ENCODE assay signal across 19 cellular contexts in genomic region chr3:21722301-21722700, GRCh38. TPM values are rescaled to one million over a fixed set of nuclear protein-coding genes. Genes with fewer than 3 reads are reported as not detected.
DNase-seq lines count a peak whose midpoint lies in the region; ATAC-seq and TF ChIP-seq lines count a peak whose summit lies in the region.
"Had no signal": no experiment of that assay in that cellular context is flagged by ENCODE, and none has a peak within 500 bp of the region (broad histone marks: within the 10 kb centered on the region; RNA-seq: fewer than 3 reads in every experiment).

No MANE protein-coding gene starts in this region.

- POLR2A ChIA-PET in WTC11 (lab: Charles Lee) (no interaction called here), PC-9 (lab: Charles Lee; ENCODE audit: unreplicated experiment) (no interaction called here)

- H3K4me3 ChIP-seq in mammary epithelial cell (replicated peaks in 1 of 3; ENCODE audit: insufficient read depth in 1 of 3, low read depth in 2 of 3, low read length in 3 of 3) (no peak overlapping the region), PC-9 (no peak overlapping the region)

- peak overlapping the region; percentile 86 for H3K27ac ChIP-seq in mammary epithelial cell (ENCODE audit: insufficient read depth, low read depth, low read length)
- peak overlapping the region; percentile 79 for H3K27ac ChIP-seq in epithelial cell of prostate
- H3K27ac ChIP-seq in PC-9 = no peak overlapping the region
- H3K27ac ChIP-seq: C4-2B had no signal

- H3K9me3 ChIP-seq in mammary epithelial cell (replicated peaks; ENCODE audit: insufficient read depth, low read length) = no peaks in the 10 kb centered on the region
- no peaks in the 10 kb centered on the region for H3K9me3 ChIP-seq in PC-9 (ENCODE audit: insufficient read depth, low read depth)
- H3K9me3 ChIP-seq: Caco-2 had no signal

- H3K27me3 Mint-ChIP-seq in WTC11 (ENCODE audit: low read depth) (no peaks in the 10 kb centered on the region), Calu3 (ENCODE audit: unreplicated experiment) (peaks cover 7% of the 10 kb centered on the region)
- no peaks in the 10 kb centered on the region for H3K27me3 Mint-ChIP-seq in stimulated activated naive CD8-positive, alpha-beta T cell treated with anti-CD3 and anti-CD28 coated beads, Interleukin-15, amount 100 ng/mL, for 72 hours
- H3K27me3 Mint-ChIP-seq: CD4-positive, alpha-beta T cell; IgD-negative memory B cell had no signal

- dilution Hi-C loops in mammary epithelial cell (cut with HindIII; ENCODE audit: low sequenced_read_pairs) = no loop called here

- H3K27me3 ChIP-seq in mammary epithelial cell (ENCODE audit: insufficient read depth, low read length) (no peaks in the 10 kb centered on the region), PC-9 (ENCODE audit: insufficient read depth, low read depth) (no peaks in the 10 kb centered on the region)

- WGBS in mammary epithelial cell (ENCODE audit: low coverage, missing lambda C conversion rate) = 0% methylated on average over 4 of the region's 4 CpGs

- H3K79me2 ChIP-seq in mammary epithelial cell (ENCODE audit: insufficient read depth, low read length) (peaks cover 3% of the 10 kb centered on the region), PC-9 (ENCODE audit: low read depth) (no peaks in the 10 kb centered on the region)

- ATAC-seq in WTC11 = no peak
- no peak for ATAC-seq in stimulated activated naive CD8-positive, alpha-beta T cell treated with anti-CD3 and anti-CD28 coated beads, Interleukin-15, amount 100 ng/mL, for 72 hours

- BruUV-seq in mammary epithelial cell (replicated peaks; lab: Mats Ljungman, UMichigan) = no TSS peak
- BruUV-seq in Calu3 (replicated peaks; lab: Mats Ljungman, UMichigan) = no TSS peak
- BruUV-seq in PC-9 (replicated peaks; lab: Mats Ljungman, UMichigan) = no TSS peak

- H3K36me3 Mint-ChIP-seq in WTC11 (no peaks in the 10 kb centered on the region), Calu3 (ENCODE audit: insufficient read depth, unreplicated experiment) (no peaks in the 10 kb centered on the region)
- H3K36me3 Mint-ChIP-seq: IgD-negative memory B cell had no signal

- intact Hi-C loops in mammary epithelial cell (cut with micrococcal nuclease) (no loop called here), Calu3 (cut with micrococcal nuclease; ENCODE audit: unreplicated experiment) (no loop called here), PC-9 (cut with micrococcal nuclease; ENCODE audit: unreplicated experiment) (no loop called here)

- H3K9me3 Mint-ChIP-seq in WTC11 (peaks cover 10% of the 10 kb centered on the region), Calu3 (ENCODE audit: low read depth, unreplicated experiment) (peaks cover 22% of the 10 kb centered on the region)
- H3K9me3 Mint-ChIP-seq in stimulated activated naive CD8-positive, alpha-beta T cell treated with anti-CD3 and anti-CD28 coated beads, Interleukin-15, amount 100 ng/mL, for 72 hours = peaks cover 27 to 50% of the 10 kb centered on the region in 2 donors

- DNase-seq in WTC11 (ENCODE audit: low spot score) (no peak), mammary epithelial cell (peak; percentile 97), epithelial cell of prostate (ENCODE audit: low read depth, low spot score) (peak; percentile 83), NCI-H2081 treated with DMSO at 0.1 percent for 48 hours (lab: John Stamatoyannopoulos, UW) (no peak), Calu3 (no peak), PC-9 (no peak)
- DNase-seq in stimulated activated naive CD8-positive, alpha-beta T cell treated with anti-CD3 and anti-CD28 coated beads, Interleukin-15, amount 100 ng/mL, for 72 hours = no peak
- DNase-seq: ACHN; AML-193; Caco-2; CD4-positive, alpha-beta T cell; DMS153; DMS79; GDM1; GOT3; H9 had no signal

- no peak overlapping the region for H3K9ac ChIP-seq in mammary epithelial cell (ENCODE audit: insufficient read depth, low read length)

- H3K27ac Mint-ChIP-seq in WTC11 (peak overlapping the region; percentile 54; the same call in 1 of the 2 replicates), Calu3 (ENCODE audit: unreplicated experiment) (no peak overlapping the region)
- H3K27ac Mint-ChIP-seq in stimulated activated naive CD8-positive, alpha-beta T cell treated with anti-CD3 and anti-CD28 coated beads, Interleukin-15, amount 100 ng/mL, for 72 hours = no peak overlapping the region
- H3K27ac Mint-ChIP-seq: CD4-positive, alpha-beta T cell; IgD-negative memory B cell had no signal

- H3K4me1 Mint-ChIP-seq in WTC11 (peaks cover 38% of the 10 kb centered on the region), Calu3 (ENCODE audit: low read depth, unreplicated experiment) (no peaks in the 10 kb centered on the region)
- no peaks in the 10 kb centered on the region for H3K4me1 Mint-ChIP-seq in stimulated activated naive CD8-positive, alpha-beta T cell treated with anti-CD3 and anti-CD28 coated beads, Interleukin-15, amount 100 ng/mL, for 72 hours
- H3K4me1 Mint-ChIP-seq: IgD-negative memory B cell had no signal

- TF ChIP-seq CTCF in WTC11 (IDR thresholded peaks at IDR 0.05) (no peak), mammary epithelial cell (conservative IDR thresholded peaks at IDR 0.05 in 1 of 2, IDR thresholded peaks at IDR 0.05 in 1 of 2; ENCODE audit: extremely low read depth in 1 of 2, insufficient read depth in 1 of 2, low read depth in 1 of 2, low read length in 2 of 2) (no peak), Calu3 (IDR thresholded peaks at IDR 0.05; ENCODE audit: unreplicated experiment) (no peak), PC-9 (conservative IDR thresholded peaks at IDR 0.05) (no peak)

- no peaks in the 10 kb centered on the region for H4K20me1 ChIP-seq in mammary epithelial cell (ENCODE audit: insufficient read depth, low read length)
- no peaks in the 10 kb centered on the region for H4K20me1 ChIP-seq in PC-9 (ENCODE audit: insufficient read depth)

- H3K36me3 ChIP-seq in mammary epithelial cell (ENCODE audit: insufficient read depth, low read length) = no peaks in the 10 kb centered on the region
- no peaks in the 10 kb centered on the region for H3K36me3 ChIP-seq in PC-9 (ENCODE audit: low read depth)

- no peaks in the 10 kb centered on the region for H3K9me2 ChIP-seq in PC-9 (ENCODE audit: insufficient read depth)

- H2AFZ ChIP-seq in mammary epithelial cell (ENCODE audit: low read depth, low read length) = peak overlapping the region; percentile 62
- H2AFZ ChIP-seq in PC-9 = no peak overlapping the region

- peaks cover 29% of the 10 kb centered on the region for H3K4me1 ChIP-seq in mammary epithelial cell (ENCODE audit: insufficient read depth, low read length)
- no peaks in the 10 kb centered on the region for H3K4me1 ChIP-seq in PC-9 (replicated peaks; ENCODE audit: insufficient read depth)
- H3K4me1 ChIP-seq: Caco-2 had no signal

- no peak overlapping the region for H3K4me3 Mint-ChIP-seq in WTC11
- H3K4me3 Mint-ChIP-seq in stimulated activated naive CD8-positive, alpha-beta T cell treated with anti-CD3 and anti-CD28 coated beads, Interleukin-15, amount 100 ng/mL, for 72 hours = no peak overlapping the region
- H3K4me3 Mint-ChIP-seq in Calu3 (ENCODE audit: low read depth, unreplicated experiment) = no peak overlapping the region
- H3K4me3 Mint-ChIP-seq: CD4-positive, alpha-beta T cell; H9; IgD-negative memory B cell had no signal

- in situ Hi-C loops in mammary epithelial cell (cut with MboI; ENCODE audit: low sequenced_read_pairs in 2 of 2) = no loop called here

- no peaks in the 10 kb centered on the region for H3F3A ChIP-seq in PC-9 (ENCODE audit: insufficient read depth, low read depth)

- H3K4me2 ChIP-seq in mammary epithelial cell (ENCODE audit: insufficient read depth, low read depth, low read length) = peak overlapping the region; percentile 74
- no peak overlapping the region for H3K4me2 ChIP-seq in PC-9

- CTCF ChIA-PET in WTC11 (lab: Charles Lee) = no interaction called here
- CTCF ChIA-PET in mammary epithelial cell (lab: Charles Lee; ENCODE audit: low non-redundant PET) = no interaction called here
- CTCF ChIA-PET in Calu3 (lab: Charles Lee) = no interaction called here
- CTCF ChIA-PET in PC-9 (lab: Charles Lee) = no interaction called here

TF ChIP-seq in WTC11, 78 proteins besides CTCF, POLR2A, EP300 and RAD21 (continues in another document):
- TF ChIP-seq, protein P1, sequence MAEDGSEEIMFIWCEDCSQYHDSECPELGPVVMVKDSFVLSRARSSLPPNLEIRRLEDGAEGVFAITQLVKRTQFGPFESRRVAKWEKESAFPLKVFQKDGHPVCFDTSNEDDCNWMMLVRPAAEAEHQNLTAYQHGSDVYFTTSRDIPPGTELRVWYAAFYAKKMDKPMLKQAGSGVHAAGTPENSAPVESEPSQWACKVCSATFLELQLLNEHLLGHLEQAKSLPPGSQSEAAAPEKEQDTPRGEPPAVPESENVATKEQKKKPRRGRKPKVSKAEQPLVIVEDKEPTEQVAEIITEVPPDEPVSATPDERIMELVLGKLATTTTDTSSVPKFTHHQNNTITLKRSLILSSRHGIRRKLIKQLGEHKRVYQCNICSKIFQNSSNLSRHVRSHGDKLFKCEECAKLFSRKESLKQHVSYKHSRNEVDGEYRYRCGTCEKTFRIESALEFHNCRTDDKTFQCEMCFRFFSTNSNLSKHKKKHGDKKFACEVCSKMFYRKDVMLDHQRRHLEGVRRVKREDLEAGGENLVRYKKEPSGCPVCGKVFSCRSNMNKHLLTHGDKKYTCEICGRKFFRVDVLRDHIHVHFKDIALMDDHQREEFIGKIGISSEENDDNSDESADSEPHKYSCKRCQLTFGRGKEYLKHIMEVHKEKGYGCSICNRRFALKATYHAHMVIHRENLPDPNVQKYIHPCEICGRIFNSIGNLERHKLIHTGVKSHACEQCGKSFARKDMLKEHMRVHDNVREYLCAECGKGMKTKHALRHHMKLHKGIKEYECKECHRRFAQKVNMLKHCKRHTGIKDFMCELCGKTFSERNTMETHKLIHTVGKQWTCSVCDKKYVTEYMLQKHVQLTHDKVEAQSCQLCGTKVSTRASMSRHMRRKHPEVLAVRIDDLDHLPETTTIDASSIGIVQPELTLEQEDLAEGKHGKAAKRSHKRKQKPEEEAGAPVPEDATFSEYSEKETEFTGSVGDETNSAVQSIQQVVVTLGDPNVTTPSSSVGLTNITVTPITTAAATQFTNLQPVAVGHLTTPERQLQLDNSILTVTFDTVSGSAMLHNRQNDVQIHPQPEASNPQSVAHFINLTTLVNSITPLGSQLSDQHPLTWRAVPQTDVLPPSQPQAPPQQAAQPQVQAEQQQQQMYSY (CRISPR knock-in tag; IDR thresholded peaks at IDR 0.05) = no peak
- TF ChIP-seq GTF2I (CRISPR knock-in tag; conservative IDR thresholded peaks at IDR 0.05) = no peak
- no peak for TF ChIP-seq FOXJ3 (CRISPR knock-in tag; IDR thresholded peaks at IDR 0.05; ENCODE audit: borderline replicate concordance)
- no peak for TF ChIP-seq NFE2L1 (CRISPR knock-in tag; IDR thresholded peaks at IDR 0.05)
- TF ChIP-seq ATF3 (CRISPR knock-in tag; conservative IDR thresholded peaks at IDR 0.05) = no peak
- no peak for TF ChIP-seq MXD4 (CRISPR knock-in tag; IDR thresholded peaks at IDR 0.05; ENCODE audit: borderline replicate concordance)

RNA-seq across cellular contexts. Expression of gene ZNF385D, which starts 28.7 kb away (rescaled TPM):
- total RNA-seq in WTC11 (2021) (8.5 to 9.6 TPM (median 9.0 TPM) in 3 replicates), mammary epithelial cell (1 to 10 TPM; 3.2 to 8.9 TPM), Calu3 (2022) (not detected in 2 replicates), PC-9 (2021) (0.28 TPM in 1 of 2 replicates, not detected in the other)
- polyA plus RNA-seq in mammary epithelial cell = 7.1 TPM
- not detected for polyA minus RNA-seq in mammary epithelial cell
- total RNA-seq: Caco-2; CD4-positive, alpha-beta T cell; Daoy had no signal

Comparison
In these comparisons a context has a peak if more than half of its experiments do, and no peak if none do; other contexts are left out.
1. DNase-seq: peak in mammary epithelial cell (single experiment) and epithelial cell of prostate (single experiment); none in WTC11 (single experiment), NCI-H2081 treated with DMSO at 0.1 percent for 48 hours (single experiment), stimulated activated naive CD8-positive, alpha-beta T cell treated with anti-CD3 and anti-CD28 coated beads, Interleukin-15, amount 100 ng/mL, for 72 hours (0 of 2), Calu3 (single experiment) and PC-9 (0 of 2).